ENCODE assay signal across 7 cellular contexts in genomic region chr5:149724130-149724850, GRCh38. TPM values are rescaled to one million over a fixed set of nuclear protein-coding genes. Genes with fewer than 3 reads are reported as not detected.
DNase-seq lines count a peak whose midpoint lies in the region; ATAC-seq and TF ChIP-seq lines count a peak whose summit lies in the region.

No MANE protein-coding gene starts in this region.

- peaks cover 7% of the 10 kb centered on the region for H3K27me3 Mint-ChIP-seq in memory B cell

- no peak overlapping the region for H3K27ac Mint-ChIP-seq in memory B cell

- no peak overlapping the region for H3K27ac ChIP-seq in heart left ventricle
- H3K27ac ChIP-seq in SK-N-SH (ENCODE audit: low read depth in 2 of 2, low read length in 1 of 2) = no peak overlapping the region

- CTCF ChIA-PET in SK-N-SH (lab: Yijun Ruan, JAX) = interaction anchor here (1.6 kb wide), 1 partner anchor 266 kb away, joined by 4 read pairs; no protein-coding TSS in a partner anchor

- H3K36me3 ChIP-seq in heart left ventricle = no peaks in the 10 kb centered on the region
- no peaks in the 10 kb centered on the region for H3K36me3 ChIP-seq in SK-N-SH (replicated peaks in 1 of 2; ENCODE audit: control insufficient read depth in 1 of 2, insufficient read depth in 2 of 2, low read length in 1 of 2)

- peaks cover 0 to 14% (median 2%) of the 10 kb centered on the region in 12 donors for H3K4me1 ChIP-seq in heart left ventricle
- H3K4me1 ChIP-seq in SK-N-SH (ENCODE audit: control insufficient read depth in 1 of 2, insufficient read depth in 2 of 2, low read depth in 1 of 2, low read length in 1 of 2) = peaks cover 0 to 8% of the 10 kb centered on the region in 2 experiments; a peak in 1 of 4 replicates

- TF ChIP-seq CTCF in heart left ventricle (IDR thresholded peaks at IDR 0.05) (no peak), SK-N-SH (IDR thresholded peaks at IDR 0.05) (no peak)

- no peaks in the 10 kb centered on the region for H3K9me3 Mint-ChIP-seq in memory B cell

- H3K27me3 ChIP-seq in heart left ventricle (no peaks in the 10 kb centered on the region), SK-N-SH (ENCODE audit: insufficient read depth) (peaks cover 5% of the 10 kb centered on the region; the same call in 1 of the 2 replicates)

- no peak overlapping the region for H2AFZ ChIP-seq in SK-N-SH (ENCODE audit: low read depth)

- H3K79me2 ChIP-seq in SK-N-SH (ENCODE audit: insufficient read depth) = no peaks in the 10 kb centered on the region

- intact Hi-C loops in heart left ventricle (cut with DNase I) = loop anchor here in 1 of 10 donors (2.0 kb wide), 1 partner anchor 21 kb away; no protein-coding TSS in a partner anchor

- no peak for TF ChIP-seq POLR2A in heart left ventricle (IDR thresholded peaks at IDR 0.05)

- H3K4me1 Mint-ChIP-seq in memory B cell = peaks cover 10% of the 10 kb centered on the region

- H3K4me3 ChIP-seq in heart left ventricle = no peak overlapping the region
- no peak overlapping the region for H3K4me3 ChIP-seq in SK-N-SH (ENCODE audit: low read depth in 2 of 2, low read length in 1 of 2)

- DNase-seq in memory B cell (ENCODE audit: low spot score in 2 of 2) (peak in 1 of 2 donors; percentile 7), heart left ventricle (no peak), SK-N-SH (no peak), NCI-H2171 (lab: John Stamatoyannopoulos, UW) (no peak)

- WGBS in heart left ventricle, 4 donors = 75 to 84% (median 82%) methylated on average over 3 of the region's 3 CpGs
- WGBS in SK-N-SH (ENCODE audit: low lambda C conversion rate) = 38% methylated on average over 3 of the region's 3 CpGs

- POLR2A ChIA-PET in SK-N-SH (lab: Yijun Ruan, JAX) = no interaction called here

- no peak for TF ChIP-seq RAD21 in SK-N-SH (IDR thresholded peaks at IDR 0.05; ENCODE audit: low read length)

- no peak overlapping the region for H3K4me2 ChIP-seq in SK-N-SH

- H3K9me3 ChIP-seq in heart left ventricle (no peaks in the 10 kb centered on the region), SK-N-SH (no peaks in the 10 kb centered on the region)

- no peaks in the 10 kb centered on the region for H3K9me2 ChIP-seq in SK-N-SH

- no peaks in the 10 kb centered on the region for H4K20me1 ChIP-seq in SK-N-SH (ENCODE audit: insufficient read depth)

- H3K9ac ChIP-seq in SK-N-SH = no peak overlapping the region

- H3K4me3 Mint-ChIP-seq in memory B cell = no peak overlapping the region

- H3K36me3 Mint-ChIP-seq in memory B cell = no peaks in the 10 kb centered on the region

- ATAC-seq in GM18870 (IDR thresholded peaks at IDR 0.05; ENCODE audit: unreplicated experiment) (peak; percentile 87), GM21737 (IDR thresholded peaks at IDR 0.05; ENCODE audit: unreplicated experiment) (peak; percentile 77), HG03571 (IDR thresholded peaks at IDR 0.05; ENCODE audit: unreplicated experiment) (peak; percentile 83), memory B cell (ENCODE audit: low read depth) (peak; percentile 90), heart left ventricle (no peak)

- no peaks in the 10 kb centered on the region for H3F3A ChIP-seq in SK-N-SH (replicated peaks; ENCODE audit: insufficient read depth)

- no peak for TF ChIP-seq EP300 in SK-N-SH (IDR thresholded peaks at IDR 0.05; ENCODE audit: borderline replicate concordance in 1 of 2, low read depth in 1 of 2, low read length in 1 of 2)

TF ChIP-seq in SK-N-SH, 30 proteins besides CTCF, POLR2A, EP300 and RAD21:
- TF ChIP-seq FOXM1 (IDR thresholded peaks at IDR 0.05; ENCODE audit: low read depth) = no peak
- TF ChIP-seq NFIC (IDR thresholded peaks at IDR 0.05; ENCODE audit: borderline replicate concordance) = no peak
- no peak for TF ChIP-seq JUND (IDR thresholded peaks at IDR 0.05)

RNA-seq across cellular contexts. Expression of gene PPARGC1B, which starts 5.8 kb away (rescaled TPM):
- 10 to 100 TPM; 17.8 to 34.3 (median 24.4) TPM for total RNA-seq in heart left ventricle
- polyA plus RNA-seq in heart left ventricle = 10 to 100 TPM in 1 of 2 donors, 1 to 10 TPM in 1; 5.0 to 12.8 TPM
- 0.21 and 0.25 TPM in 2 replicates for polyA plus RNA-seq in SK-N-SH (2012; rRNA removed)
- 0.14 and 0.20 TPM in 2 replicates for polyA plus RNA-seq in SK-N-SH (2012; cell fraction: cytosol; rRNA removed)
- 0.69 and 0.93 TPM in 2 replicates for polyA plus RNA-seq in SK-N-SH (2012; cell fraction: nucleus; rRNA removed)

Comparison
In these comparisons a context has a peak if more than half of its experiments do, and no peak if none do; other contexts are left out.
1. ATAC-seq: peak in GM18870 (single experiment), GM21737 (single experiment), HG03571 (single experiment) and memory B cell (single experiment); none in heart left ventricle (0 of 4).